8 cellular contexts compared by ENCODE assay signal in the genomic region with DNA sequence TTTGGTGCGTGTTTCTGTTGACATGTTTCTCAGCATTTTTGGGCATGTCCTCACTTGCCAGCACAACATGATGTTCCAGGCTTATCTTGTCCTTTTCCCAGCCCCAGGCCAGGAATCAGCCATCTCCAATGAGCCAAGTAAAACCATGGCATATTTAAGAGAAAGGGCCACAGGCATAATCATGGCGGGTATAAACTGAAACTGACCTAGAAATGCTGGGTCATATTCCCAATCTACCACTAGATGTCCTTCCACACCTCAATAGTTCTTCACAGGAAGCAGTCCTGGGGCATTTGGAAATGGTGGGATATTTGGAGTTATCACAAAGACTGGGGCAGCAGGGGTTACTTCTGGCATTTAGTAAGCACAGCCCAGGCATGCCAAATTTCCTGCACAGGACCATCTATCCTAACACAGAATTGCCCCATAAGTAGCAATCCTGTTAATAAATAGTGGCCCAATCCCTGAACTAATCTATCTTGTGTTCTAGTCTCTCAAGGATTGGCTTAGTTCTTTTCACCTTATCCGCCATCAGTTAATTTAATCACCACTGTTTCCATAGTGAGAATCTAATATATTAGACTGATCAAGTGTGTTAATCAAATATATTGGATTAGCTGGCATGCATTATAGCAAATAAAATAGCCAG.
A peak's percentile ranks its signal among the peaks of the same experiment; 100 is the strongest.
DNase-seq lines count a peak whose midpoint lies in the region; ATAC-seq lines count a peak whose summit lies in the region.

No MANE protein-coding gene starts in this region.

- CTCF ChIA-PET in activated naive CD4-positive, alpha-beta T cell treated with anti-CD3 and anti-CD28 coated beads, Interleukin-2, amount 10 ng/mL, durations not matched to agents 7 days and 5 days (lab: Charles Lee): no interaction called here

- no peaks in the 10 kb centered on the region for H3K27me3 Mint-ChIP-seq in activated naive CD4-positive, alpha-beta T cell treated with anti-CD3 and anti-CD28 coated beads, Interleukin-2, amount 10 ng/mL, durations not matched to agents 7 days and 5 days

- no peaks in the 10 kb centered on the region for H3K36me3 Mint-ChIP-seq in activated naive CD4-positive, alpha-beta T cell treated with anti-CD3 and anti-CD28 coated beads, Interleukin-2, amount 10 ng/mL, durations not matched to agents 7 days and 5 days

- H3K27ac Mint-ChIP-seq in activated naive CD4-positive, alpha-beta T cell treated with anti-CD3 and anti-CD28 coated beads, Interleukin-2, amount 10 ng/mL, durations not matched to agents 7 days and 5 days: no peak overlapping the region

- H3K9me3 Mint-ChIP-seq in activated naive CD4-positive, alpha-beta T cell treated with anti-CD3 and anti-CD28 coated beads, Interleukin-2, amount 10 ng/mL, durations not matched to agents 7 days and 5 days: no peaks in the 10 kb centered on the region

- ATAC-seq in HG02870 (IDR thresholded peaks at IDR 0.05; ENCODE audit: unreplicated experiment) (peak; percentile 60), GM19455 (IDR thresholded peaks at IDR 0.05; ENCODE audit: unreplicated experiment) (no peak)

- DNase-seq in Daoy (ENCODE audit: low read depth) (peak; percentile 62), OCI-M2 (lab: John Stamatoyannopoulos, UW; ENCODE audit: unreplicated experiment) (peak; percentile 1), fibroblast of gingiva (ENCODE audit: low read depth) (peak; percentile 4), pulmonary artery endothelial cell (ENCODE audit: low read depth, low spot score) (peak; percentile 10), ecto neural progenitor cell (ENCODE audit: low spot score) (no peak)
- no peak for DNase-seq in activated naive CD4-positive, alpha-beta T cell treated with anti-CD3 and anti-CD28 coated beads, Interleukin-2, amount 10 ng/mL, durations not matched to agents 7 days and 5 days

- H3K4me3 Mint-ChIP-seq in activated naive CD4-positive, alpha-beta T cell treated with anti-CD3 and anti-CD28 coated beads, Interleukin-2, amount 10 ng/mL, durations not matched to agents 7 days and 5 days: no peak overlapping the region

- H3K4me1 Mint-ChIP-seq in activated naive CD4-positive, alpha-beta T cell treated with anti-CD3 and anti-CD28 coated beads, Interleukin-2, amount 10 ng/mL, durations not matched to agents 7 days and 5 days: no peaks in the 10 kb centered on the region

Comparison
In these comparisons a context has a peak if more than half of its experiments do, and no peak if none do; other contexts are left out.
1. DNase-seq: peak in Daoy (single experiment), OCI-M2 (single experiment), fibroblast of gingiva (single experiment) and pulmonary artery endothelial cell (single experiment); none in ecto neural progenitor cell (single experiment) and activated naive CD4-positive, alpha-beta T cell treated with anti-CD3 and anti-CD28 coated beads, Interleukin-2, amount 10 ng/mL, durations not matched to agents 7 days and 5 days (single experiment).